In genomic region chr2:205687018-205687956, GRCh38 we compare ENCODE assay signal across 10 cellular contexts. TPM values are rescaled to one million over a fixed set of nuclear protein-coding genes. Genes with fewer than 3 reads are reported as not detected.
DNase-seq lines count a peak whose midpoint lies in the region; ATAC-seq and TF ChIP-seq lines count a peak whose summit lies in the region.
"Had no signal": no experiment of that assay in that cellular context is flagged by ENCODE, and none has a peak within 500 bp of the region (broad histone marks: within the 10 kb centered on the region; RNA-seq: fewer than 3 reads in every experiment).

No MANE protein-coding gene starts in this region.

- H3K4me3 Mint-ChIP-seq in progenitor cell of endocrine pancreas (ENCODE audit: low read depth), result peak overlapping the region; percentile 78

- ATAC-seq in gastrocnemius medialis (no peak), left colon (no peak)

- H3K9me3 Mint-ChIP-seq in progenitor cell of endocrine pancreas (ENCODE audit: low read depth), result no peaks in the 10 kb centered on the region

- peaks cover 11 to 44% (median 35%) of the 10 kb centered on the region in 3 donors for H3K27me3 ChIP-seq in gastrocnemius medialis

- H3K27ac Mint-ChIP-seq in progenitor cell of endocrine pancreas, result no peak overlapping the region

- peaks cover 11 to 16% of the 10 kb centered on the region in 2 donors for H3K4me1 ChIP-seq in gastrocnemius medialis

- no peaks in the 10 kb centered on the region for H3K9me3 ChIP-seq in gastrocnemius medialis

- no peaks in the 10 kb centered on the region for H3K36me3 ChIP-seq in gastrocnemius medialis

- TF ChIP-seq POLR2A in gastrocnemius medialis (IDR thresholded peaks at IDR 0.05), result no peak
- TF ChIP-seq POLR2A in erythroblast (IDR thresholded peaks at IDR 0.05; ENCODE audit: low read length), result no peak

- H3K27ac ChIP-seq in gastrocnemius medialis, result no peak overlapping the region

- peak; percentile 80 for DNase-seq in DMS153 treated with DMSO at 0.1 percent for 48 hours (lab: John Stamatoyannopoulos, UW; ENCODE audit: unreplicated experiment)
- peak; percentile 96 for DNase-seq in NCI-H446 treated with DMSO at 0.1 percent for 48 hours (lab: John Stamatoyannopoulos, UW)
- no peak for DNase-seq in fibroblast of pulmonary artery (ENCODE audit: low read depth)
- DNase-seq in progenitor cell of endocrine pancreas (ENCODE audit: low spot score, unreplicated experiment), result no peak
- DNase-seq in gastrocnemius medialis, result no peak
- DNase-seq in stimulated activated CD4-positive, alpha-beta T cell treated with anti-CD3 and anti-CD28 coated beads, Interleukin-2, amount 100 ng/mL, for 48 hours, result no peak
- no peak for DNase-seq in left colon
- no peak for DNase-seq in erythroblast (lab: John Stamatoyannopoulos, UW)
- DNase-seq: activated CD4-positive, alpha-beta T cell treated with anti-CD3 and anti-CD28 coated beads for 48 hours; effector CD4-positive, alpha-beta T cell had no signal

- intact Hi-C loops in gastrocnemius medialis (cut with DNase I; ENCODE audit: low total_unique reads), result loop anchor here (10.0 kb wide), 1 partner anchor 1422 kb away; no protein-coding TSS in a partner anchor
- intact Hi-C loops in left colon (cut with DNase I, micrococcal nuclease), result loop anchor here in 1 of 2 donors (5.0 kb wide), 1 partner anchor 75 kb away; no protein-coding TSS in a partner anchor

- peaks cover 12% of the 10 kb centered on the region for H3K4me1 Mint-ChIP-seq in progenitor cell of endocrine pancreas (ENCODE audit: low read depth)

- no peak for TF ChIP-seq CTCF in fibroblast of pulmonary artery (IDR thresholded peaks at IDR 0.05; ENCODE audit: low read length, missing control alignments)
- no peak for TF ChIP-seq CTCF in progenitor cell of endocrine pancreas (IDR thresholded peaks at IDR 0.05; ENCODE audit: unreplicated experiment)
- no peak for TF ChIP-seq CTCF in gastrocnemius medialis (IDR thresholded peaks at IDR 0.05 in 4 of 5, conservative IDR thresholded peaks at IDR 0.05 in 1 of 5)

- H3K4me3 ChIP-seq in fibroblast of pulmonary artery (replicated peaks; ENCODE audit: low read depth, low read length) (peak overlapping the region; percentile 58), gastrocnemius medialis (peak overlapping the region in 1 of 4 donors; percentile 62)

- in situ Hi-C loops in gastrocnemius medialis (cut with MboI; ENCODE audit: low sequenced_read_pairs in 4 of 4), result loop anchor here in 1 of 4 donors (25.0 kb wide), 1 partner anchor 1375 kb away; no protein-coding TSS in a partner anchor

- H3K36me3 Mint-ChIP-seq in progenitor cell of endocrine pancreas (ENCODE audit: insufficient read depth), result no peaks in the 10 kb centered on the region

- H3K27me3 Mint-ChIP-seq in progenitor cell of endocrine pancreas, result peaks cover 84% of the 10 kb centered on the region

RNA-seq across cellular contexts. Expression of gene NRP2, which starts 5.0 kb away (rescaled TPM):
- 6.3 and 14.3 TPM in 2 replicates for total RNA-seq in progenitor cell of endocrine pancreas
- 1 to 10 TPM; 1.6 to 4.1 (median 2.2) TPM for total RNA-seq in gastrocnemius medialis
- total RNA-seq in left colon, result 10 to 100 TPM in 1 of 2 donors, 1 to 10 TPM in 1; 3.8 to 42.6 TPM

Comparison
In these comparisons a context has a peak if more than half of its experiments do, and no peak if none do; other contexts are left out.
1. DNase-seq: peak in DMS153 treated with DMSO at 0.1 percent for 48 hours (single experiment) and NCI-H446 treated with DMSO at 0.1 percent for 48 hours (single experiment); none in fibroblast of pulmonary artery (single experiment), progenitor cell of endocrine pancreas (single experiment), gastrocnemius medialis (0 of 2), stimulated activated CD4-positive, alpha-beta T cell treated with anti-CD3 and anti-CD28 coated beads, Interleukin-2, amount 100 ng/mL, for 48 hours (0 of 2), left colon (0 of 2) and erythroblast (0 of 2).